In genomic region chr7:3977391-3977790, GRCh38 we compare ENCODE assay signal across 23 cellular contexts.
"Had no signal": no experiment of that assay in that cellular context is flagged by ENCODE, and none has a peak within 500 bp of the region (broad histone marks: within the 10 kb centered on the region; RNA-seq: fewer than 3 reads in every experiment).

No MANE protein-coding gene starts in this region.

- H3K27ac Mint-ChIP-seq: immature natural killer cell, mesothelial cell of epicardium had no signal

- H3K27ac ChIP-seq: coronary artery, dorsolateral prefrontal cortex, epithelial cell of prostate, esophagus squamous epithelium, gastrocnemius medialis, heart left ventricle, hepatocyte, left lung, lower lobe of right lung had no signal

- H3K36me3 Mint-ChIP-seq: immature natural killer cell had no signal

- H3K36me3 ChIP-seq: esophagus squamous epithelium, gastrocnemius medialis, heart left ventricle, left lung, lower lobe of right lung had no signal

- H3K9me3 ChIP-seq: esophagus squamous epithelium, gastrocnemius medialis, lower lobe of right lung, mucosa of descending colon had no signal

- H3K4me1 Mint-ChIP-seq: immature natural killer cell had no signal

- DNase-seq: dermis blood vessel endothelial cell; dorsolateral prefrontal cortex; effector CD4-positive, alpha-beta T cell; effector memory CD4-positive, alpha-beta T cell; erythroblast; esophagus squamous epithelium; foreskin fibroblast; foreskin melanocyte; gastrocnemius medialis; heart left ventricle; hypothalamus; immature natural killer cell; left cardiac atrium; left ventricle myocardium superior; lower lobe of right lung; mesenchymal stem cell; mucosa of descending colon had no signal

- H3K4me3 Mint-ChIP-seq: immature natural killer cell, mesothelial cell of epicardium had no signal

- ATAC-seq: esophagus mucosa, gastrocnemius medialis, heart left ventricle, left cardiac atrium, left lung, left ventricle myocardium superior, lower lobe of right lung, mucosa of descending colon had no signal

- H3K27me3 ChIP-seq: dorsolateral prefrontal cortex, esophagus squamous epithelium, gastrocnemius medialis, heart left ventricle, hepatocyte, left lung had no signal

- H3K4me3 ChIP-seq: coronary artery, dorsolateral prefrontal cortex, esophagus squamous epithelium, gastrocnemius medialis, heart left ventricle, hepatocyte, left lung, lower lobe of right lung, mucosa of descending colon had no signal

- H3K4me1 ChIP-seq: esophagus squamous epithelium, gastrocnemius medialis, heart left ventricle, left lung, lower lobe of right lung had no signal
